Comparison of ENCODE assay signal across 16 cellular contexts in the genomic region with DNA sequence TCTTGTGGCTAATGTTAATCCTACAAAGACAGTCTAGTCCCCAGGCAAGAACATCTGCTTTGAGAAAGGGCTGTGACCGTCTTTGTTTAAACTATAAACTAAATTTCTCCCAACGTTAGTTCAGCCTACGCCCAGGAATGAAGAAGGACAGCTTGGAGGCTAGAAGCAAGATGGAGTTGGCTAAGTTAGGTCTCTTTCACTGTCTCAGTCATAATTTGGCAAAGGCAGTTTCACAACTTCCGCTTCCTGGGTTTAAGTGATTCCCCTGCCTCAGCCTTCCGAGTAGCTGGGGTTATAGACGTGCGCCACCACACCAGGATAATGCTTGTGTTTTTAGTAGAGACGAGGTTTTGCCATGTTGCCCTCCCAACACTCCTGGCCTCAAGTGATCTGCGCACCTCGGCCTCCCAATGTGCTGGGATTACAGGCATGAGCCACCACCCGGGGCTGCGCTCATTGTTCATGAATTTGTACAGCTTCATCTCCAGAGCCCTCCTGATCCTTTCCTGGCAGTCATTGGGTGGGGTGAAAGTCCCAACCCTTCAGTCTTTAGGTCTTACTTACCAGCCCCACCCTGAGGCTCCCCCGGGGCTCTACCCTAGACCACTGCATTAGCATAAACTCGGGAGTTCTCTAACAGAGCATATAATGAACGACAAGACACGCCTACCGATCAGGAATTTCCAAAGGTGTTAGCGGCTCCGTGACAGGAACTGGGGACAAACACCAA. TPM values are rescaled to one million over a fixed set of nuclear protein-coding genes. Genes with fewer than 3 reads are reported as not detected.
DNase-seq lines count a peak whose midpoint lies in the region; ATAC-seq, FAIRE-seq and TF ChIP-seq lines count a peak whose summit lies in the region.
"Had no signal": no experiment of that assay in that cellular context is flagged by ENCODE, and none has a peak within 500 bp of the region (broad histone marks: within the 10 kb centered on the region; RNA-seq: fewer than 3 reads in every experiment).

No MANE protein-coding gene starts in this region.

- no peaks in the 10 kb centered on the region for H3K9me3 Mint-ChIP-seq in T-helper 2 cell treated with Interferon-gamma antibody and Interleukin-4, amounts not matched to agents 5 μg/mL and 100 μg/mL, for 36 hours
- H3K9me3 Mint-ChIP-seq: activated T-helper 1 cell treated with anti-CD3 and anti-CD28 coated beads, Interleukin-12 subunit alpha, Interleukin-12 subunit beta, Interleukin-2, Interleukin-4 antibody, amounts not matched to agents 30 ng/mL and 10 ng/mL and 1 ng/mL, durations not matched to agents 14 hours and 24 hours and 36 hours; CD4-positive, alpha-beta memory T cell had no signal

- H3K27me3 Mint-ChIP-seq in T-helper 2 cell treated with Interferon-gamma antibody and Interleukin-4, amounts not matched to agents 5 μg/mL and 100 μg/mL, for 36 hours (ENCODE audit: low read depth), result no peaks in the 10 kb centered on the region
- H3K27me3 Mint-ChIP-seq: CD4-positive, alpha-beta memory T cell had no signal

- H3K9me3 ChIP-seq in BLaER1 treated with 17β-estradiol and CSF1 and Interleukin-3, amounts not matched to agents 10 nM and 100 nM (replicated peaks in 1 of 11), result no peaks in the 10 kb centered on the region
- no peaks in the 10 kb centered on the region for H3K9me3 ChIP-seq in OCI-LY1 (ENCODE audit: low read length)

- no peak overlapping the region for H3K4me3 ChIP-seq in BLaER1 treated with 17β-estradiol and CSF1 and Interleukin-3, amounts not matched to agents 10 nM and 100 nM
- H3K4me3 ChIP-seq in OCI-LY1 (ENCODE audit: low read depth, low read length, poor library complexity, severe bottlenecking), result no peak overlapping the region

- H3K4me2 ChIP-seq in BLaER1 treated with 17β-estradiol and CSF1 and Interleukin-3, amounts not matched to agents 10 nM and 100 nM, result peak overlapping the region in 7 of 11 experiments; percentile 13 to 42 (median 27); a peak in 10 of 22 replicates
- H3K4me2 ChIP-seq in OCI-LY1 (ENCODE audit: low read length), result peak overlapping the region; percentile 27; the same call in 1 of the 2 replicates

- H3K27ac Mint-ChIP-seq in T-helper 2 cell treated with Interferon-gamma antibody and Interleukin-4, amounts not matched to agents 5 μg/mL and 100 μg/mL, for 36 hours, result no peak overlapping the region
- H3K27ac Mint-ChIP-seq: activated T-helper 1 cell treated with anti-CD3 and anti-CD28 coated beads, Interleukin-12 subunit alpha, Interleukin-12 subunit beta, Interleukin-2, Interleukin-4 antibody, amounts not matched to agents 30 ng/mL and 10 ng/mL and 1 ng/mL, durations not matched to agents 14 hours and 24 hours and 36 hours had no signal

- peak overlapping the region in 3 of 11 experiments; percentile 13 to 31 (median 15); a peak in 3 of 22 replicates for H3K9ac ChIP-seq in BLaER1 treated with 17β-estradiol and CSF1 and Interleukin-3, amounts not matched to agents 10 nM and 100 nM
- no peak overlapping the region; the same call in 1 of the 2 replicates for H3K9ac ChIP-seq in OCI-LY1 (ENCODE audit: low read length)

- H3K4me3 Mint-ChIP-seq in T-helper 2 cell treated with Interferon-gamma antibody and Interleukin-4, amounts not matched to agents 5 μg/mL and 100 μg/mL, for 36 hours, result no peak overlapping the region
- H3K4me3 Mint-ChIP-seq: activated T-helper 1 cell treated with anti-CD3 and anti-CD28 coated beads, Interleukin-12 subunit alpha, Interleukin-12 subunit beta, Interleukin-2, Interleukin-4 antibody, amounts not matched to agents 30 ng/mL and 10 ng/mL and 1 ng/mL, durations not matched to agents 14 hours and 24 hours and 36 hours had no signal

- peaks cover 4% of the 10 kb centered on the region for H3K36me3 Mint-ChIP-seq in T-helper 2 cell treated with Interferon-gamma antibody and Interleukin-4, amounts not matched to agents 5 μg/mL and 100 μg/mL, for 36 hours (ENCODE audit: low read depth)

- no peaks in the 10 kb centered on the region for H3K27me3 ChIP-seq in BLaER1 treated with 17β-estradiol and CSF1 and Interleukin-3, amounts not matched to agents 10 nM and 100 nM
- H3K27me3 ChIP-seq in OCI-LY1 (ENCODE audit: insufficient read depth, low read length), result no peaks in the 10 kb centered on the region
- H3K27me3 ChIP-seq: brain microvascular endothelial cell had no signal

- ATAC-seq in esophagus mucosa (peak; percentile 19), GM21381 (IDR thresholded peaks at IDR 0.05; ENCODE audit: unreplicated experiment) (no peak)

- H3K79me2 ChIP-seq in OCI-LY1 (ENCODE audit: insufficient read depth, low read length), result no peaks in the 10 kb centered on the region

- H3K4me1 Mint-ChIP-seq in T-helper 2 cell treated with Interferon-gamma antibody and Interleukin-4, amounts not matched to agents 5 μg/mL and 100 μg/mL, for 36 hours (ENCODE audit: low read depth), result no peaks in the 10 kb centered on the region

- no peaks in the 10 kb centered on the region for H3K9me2 ChIP-seq in OCI-LY1 (ENCODE audit: low read depth, low read length)

- H3K4me1 ChIP-seq in BLaER1 treated with 17β-estradiol and CSF1 and Interleukin-3, amounts not matched to agents 10 nM and 100 nM, result peaks cover 0 to 29% (median 22%) of the 10 kb centered on the region in 10 experiments; a peak in 16 of 20 replicates
- H3K4me1 ChIP-seq in OCI-LY1 (ENCODE audit: insufficient read depth, low read length, severe bottlenecking), result peaks cover 27% of the 10 kb centered on the region

- FAIRE-seq in GM18507 (lab: Jason Lieb, UNC), result peak; percentile 47

- H3F3A ChIP-seq in OCI-LY1 (ENCODE audit: insufficient read depth, low read length), result no peaks in the 10 kb centered on the region

- no peak for TF ChIP-seq CTCF in OCI-LY1 (IDR thresholded peaks at IDR 0.05; ENCODE audit: low read length)

- peak overlapping the region in 2 of 11 experiments; percentile 13 to 23; a peak in 1 of 22 replicates for H3K27ac ChIP-seq in BLaER1 treated with 17β-estradiol and CSF1 and Interleukin-3, amounts not matched to agents 10 nM and 100 nM
- peak overlapping the region; percentile 59 for H3K27ac ChIP-seq in OCI-LY1 (ENCODE audit: low read depth, low read length, poor library complexity, severe bottlenecking)
- H3K27ac ChIP-seq: brain microvascular endothelial cell, VCaP had no signal

- H2AFZ ChIP-seq in OCI-LY1 (ENCODE audit: low read length), result peak overlapping the region; percentile 94

- peaks cover 15 to 37% (median 28%) of the 10 kb centered on the region in 11 experiments; a peak in 21 of 22 replicates for H3K36me3 ChIP-seq in BLaER1 treated with 17β-estradiol and CSF1 and Interleukin-3, amounts not matched to agents 10 nM and 100 nM
- H3K36me3 ChIP-seq in OCI-LY1 (ENCODE audit: insufficient read depth, low read length), result peaks cover 26% of the 10 kb centered on the region

- DNase-seq in GM18507 (ENCODE audit: extremely low spot score, insufficient read length, low read depth), result no peak
- no peak for DNase-seq in OCI-M1 (lab: John Stamatoyannopoulos, UW)
- DNase-seq in NCI-H526 treated with DMSO at 0.1 percent for 48 hours (lab: John Stamatoyannopoulos, UW), result no peak
- no peak for DNase-seq in T-helper 2 cell treated with Interferon-gamma antibody and Interleukin-4, amounts not matched to agents 5 μg/mL and 100 μg/mL, for 36 hours (ENCODE audit: low spot score)
- DNase-seq: brain microvascular endothelial cell; CD4-positive, alpha-beta memory T cell; IMR-90; NCI-H2029 had no signal

- H4K20me1 ChIP-seq in BLaER1 treated with 17β-estradiol and CSF1 and Interleukin-3, amounts not matched to agents 10 nM and 100 nM, result peaks cover 0 to 54% (median 39%) of the 10 kb centered on the region in 11 experiments; a peak in 18 of 22 replicates
- no peaks in the 10 kb centered on the region for H4K20me1 ChIP-seq in OCI-LY1 (ENCODE audit: insufficient read depth, low read length)

RNA-seq across cellular contexts. Expression of a gene that starts 4.9 kb away (rescaled TPM):
- not detected for total RNA-seq in esophagus mucosa
- total RNA-seq: CD4-positive, alpha-beta memory T cell; H4; IMR-90; mesenteric fat pad had no signal

RNA-seq across cellular contexts. Expression of a gene that starts 7.9 kb away (rescaled TPM):
- total RNA-seq in esophagus mucosa, result 54.6 TPM

RNA-seq across cellular contexts. Expression of a gene that starts 39.5 kb away (rescaled TPM):
- 94.1 TPM for total RNA-seq in esophagus mucosa

RNA-seq across cellular contexts. Expression of a gene that starts 47.7 kb away (rescaled TPM):
- 35.2 TPM for total RNA-seq in esophagus mucosa
